In genomic region chr13:49082653-49083536, GRCh38 we compare ENCODE assay signal across 11 cellular contexts.
DNase-seq lines count a peak whose midpoint lies in the region; ATAC-seq lines count a peak whose summit lies in the region.
"Had no signal": no experiment of that assay in that cellular context is flagged by ENCODE, and none has a peak within 500 bp of the region (broad histone marks: within the 10 kb centered on the region; RNA-seq: fewer than 3 reads in every experiment).

No MANE protein-coding gene starts in this region.

- no peak overlapping the region for H3K4me3 Mint-ChIP-seq in activated T-helper 1 cell treated with anti-CD3 and anti-CD28 coated beads, Interleukin-12 subunit alpha, Interleukin-12 subunit beta, Interleukin-2, Interleukin-4 antibody, amounts not matched to agents 30 ng/mL and 10 ng/mL and 1 ng/mL, durations not matched to agents 14 hours and 24 hours and 36 hours
- H3K4me3 Mint-ChIP-seq: activated naive CD8-positive, alpha-beta T cell; T-helper 1 cell treated with Interleukin-12 subunit alpha and Interleukin-12 subunit beta and Interleukin-4 antibody, amounts not matched to agents 30 μg/mL and 1 μg/mL, for 36 hours had no signal

- intact Hi-C loops in activated T-helper 1 cell treated with anti-CD3 and anti-CD28 coated beads, Interleukin-12 subunit alpha, Interleukin-12 subunit beta, Interleukin-2, Interleukin-4 antibody, amounts not matched to agents 30 ng/mL and 10 ng/mL and 1 ng/mL, durations not matched to agents 14 hours and 24 hours and 36 hours (cut with micrococcal nuclease) = no loop called here

- DNase-seq in astrocyte of the hippocampus (ENCODE audit: low read depth, low spot score) (peak; percentile 52), superior temporal gyrus (ENCODE audit: extremely low spot score) (peak; percentile 42), ecto neural progenitor cell (ENCODE audit: low spot score) (no peak), foreskin melanocyte (no peak)
- no peak for DNase-seq in activated T-helper 1 cell treated with anti-CD3 and anti-CD28 coated beads, Interleukin-12 subunit alpha, Interleukin-12 subunit beta, Interleukin-2, Interleukin-4 antibody, amounts not matched to agents 30 ng/mL and 10 ng/mL and 1 ng/mL, durations not matched to agents 14 hours and 24 hours and 36 hours (ENCODE audit: low spot score)
- DNase-seq: NCI-H1048, right lobe of liver had no signal

- H3K36me3 Mint-ChIP-seq in activated T-helper 1 cell treated with anti-CD3 and anti-CD28 coated beads, Interleukin-12 subunit alpha, Interleukin-12 subunit beta, Interleukin-2, Interleukin-4 antibody, amounts not matched to agents 30 ng/mL and 10 ng/mL and 1 ng/mL, durations not matched to agents 14 hours and 24 hours and 36 hours (ENCODE audit: low read depth) = peaks cover 31% of the 10 kb centered on the region

- H3K4me1 Mint-ChIP-seq in activated T-helper 1 cell treated with anti-CD3 and anti-CD28 coated beads, Interleukin-12 subunit alpha, Interleukin-12 subunit beta, Interleukin-2, Interleukin-4 antibody, amounts not matched to agents 30 ng/mL and 10 ng/mL and 1 ng/mL, durations not matched to agents 14 hours and 24 hours and 36 hours (ENCODE audit: low read depth) = peaks cover 5% of the 10 kb centered on the region

- H3K27ac Mint-ChIP-seq in activated T-helper 1 cell treated with anti-CD3 and anti-CD28 coated beads, Interleukin-12 subunit alpha, Interleukin-12 subunit beta, Interleukin-2, Interleukin-4 antibody, amounts not matched to agents 30 ng/mL and 10 ng/mL and 1 ng/mL, durations not matched to agents 14 hours and 24 hours and 36 hours = no peak overlapping the region
- H3K27ac Mint-ChIP-seq: activated naive CD8-positive, alpha-beta T cell; T-helper 1 cell treated with Interleukin-12 subunit alpha and Interleukin-12 subunit beta and Interleukin-4 antibody, amounts not matched to agents 30 μg/mL and 1 μg/mL, for 36 hours had no signal

- H3K27me3 Mint-ChIP-seq in activated T-helper 1 cell treated with anti-CD3 and anti-CD28 coated beads, Interleukin-12 subunit alpha, Interleukin-12 subunit beta, Interleukin-2, Interleukin-4 antibody, amounts not matched to agents 30 ng/mL and 10 ng/mL and 1 ng/mL, durations not matched to agents 14 hours and 24 hours and 36 hours (ENCODE audit: insufficient read depth) = no peaks in the 10 kb centered on the region
- H3K27me3 Mint-ChIP-seq: activated naive CD8-positive, alpha-beta T cell had no signal

- no peaks in the 10 kb centered on the region for H3K9me3 Mint-ChIP-seq in activated T-helper 1 cell treated with anti-CD3 and anti-CD28 coated beads, Interleukin-12 subunit alpha, Interleukin-12 subunit beta, Interleukin-2, Interleukin-4 antibody, amounts not matched to agents 30 ng/mL and 10 ng/mL and 1 ng/mL, durations not matched to agents 14 hours and 24 hours and 36 hours
- H3K9me3 Mint-ChIP-seq: T-helper 1 cell treated with Interleukin-12 subunit alpha and Interleukin-12 subunit beta and Interleukin-4 antibody, amounts not matched to agents 30 μg/mL and 1 μg/mL, for 36 hours had no signal

- ATAC-seq in GM19043 (IDR thresholded peaks at IDR 0.05; ENCODE audit: low read depth, unreplicated experiment) (peak; percentile 77), HG03025 (IDR thresholded peaks at IDR 0.05; ENCODE audit: low FRiP score, unreplicated experiment) (peak; percentile 80)
- ATAC-seq: right lobe of liver had no signal

Comparison
In these comparisons a context has a peak if more than half of its experiments do, and no peak if none do; other contexts are left out.
1. DNase-seq: peak in astrocyte of the hippocampus (single experiment) and superior temporal gyrus (single experiment); none in activated T-helper 1 cell treated with anti-CD3 and anti-CD28 coated beads, Interleukin-12 subunit alpha, Interleukin-12 subunit beta, Interleukin-2, Interleukin-4 antibody, amounts not matched to agents 30 ng/mL and 10 ng/mL and 1 ng/mL, durations not matched to agents 14 hours and 24 hours and 36 hours (single experiment), ecto neural progenitor cell (single experiment) and foreskin melanocyte (single experiment).